8 cellular contexts compared by ENCODE assay signal in the genomic region with DNA sequence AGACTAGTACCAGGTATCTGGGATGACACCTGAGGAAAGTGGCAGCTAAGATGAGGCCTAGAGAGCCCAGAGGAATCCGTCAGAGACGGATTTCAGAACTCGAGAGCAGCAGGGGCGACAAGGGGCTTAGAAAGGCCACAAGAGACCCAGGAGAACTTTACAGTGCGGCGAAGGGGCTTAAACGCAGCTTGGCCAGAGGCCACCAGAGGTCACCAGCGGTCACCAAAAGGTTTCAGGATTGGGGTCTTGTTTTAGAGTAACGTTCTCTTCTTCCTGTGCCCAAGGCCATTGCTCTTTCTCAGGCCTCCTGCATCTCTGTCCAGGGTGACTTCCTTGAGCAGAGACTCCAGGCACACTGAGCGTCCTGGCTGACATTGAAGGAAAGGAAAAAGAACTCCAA. TPM values are rescaled to one million over a fixed set of nuclear protein-coding genes. Genes with fewer than 3 reads are reported as not detected.
DNase-seq lines count a peak whose midpoint lies in the region; ATAC-seq and TF ChIP-seq lines count a peak whose summit lies in the region.

No MANE protein-coding gene starts in this region.

- no peaks in the 10 kb centered on the region for H3K9me3 ChIP-seq in SK-N-SH
- no peaks in the 10 kb centered on the region for H3K9me3 ChIP-seq in IMR-90 (ENCODE audit: control insufficient read depth, insufficient read depth, low read length)
- H3K9me3 ChIP-seq in neural cell (ENCODE audit: low read length) = no peaks in the 10 kb centered on the region
- H3K9me3 ChIP-seq in hepatocyte (ENCODE audit: low read depth) = no peaks in the 10 kb centered on the region
- H3K9me3 ChIP-seq in spleen = no peaks in the 10 kb centered on the region

- H2BK20ac ChIP-seq in IMR-90 (ENCODE audit: low read depth, low read length) = no peak overlapping the region

- BruUV-seq in IMR-90 (replicated peaks; lab: Mats Ljungman, UMichigan) = no TSS peak

- intact Hi-C loops in IMR-90 (cut with micrococcal nuclease) (no loop called here), spleen (cut with DNase I; ENCODE audit: low total_unique reads) (no loop called here)

- H4K5ac ChIP-seq in IMR-90 (ENCODE audit: low read depth, low read length) = no peak overlapping the region

- in situ Hi-C loops in IMR-90 (cut with MboI; ENCODE audit: low sequenced_read_pairs) = no loop called here

- H2BK120ac ChIP-seq in IMR-90 (ENCODE audit: low read depth, low read length) = no peak overlapping the region

- H2AFZ ChIP-seq in SK-N-SH (ENCODE audit: low read depth) (no peak overlapping the region), IMR-90 (replicated peaks; ENCODE audit: low read length, poor library complexity) (no peak overlapping the region), neural cell (ENCODE audit: low read depth, low read length) (no peak overlapping the region), hepatocyte (no peak overlapping the region)

- H3K27me3 ChIP-seq in SK-N-SH (ENCODE audit: insufficient read depth) = no peaks in the 10 kb centered on the region
- H3K27me3 ChIP-seq in IMR-90 (ENCODE audit: control insufficient read depth, insufficient read depth, low read length) = no peaks in the 10 kb centered on the region
- no peaks in the 10 kb centered on the region for H3K27me3 ChIP-seq in neural cell (ENCODE audit: insufficient read depth, low read depth, low read length)
- no peaks in the 10 kb centered on the region for H3K27me3 ChIP-seq in hepatocyte
- no peaks in the 10 kb centered on the region for H3K27me3 ChIP-seq in spleen (replicated peaks in 1 of 7)

- H3K36me3 ChIP-seq in SK-N-SH (replicated peaks in 1 of 2; ENCODE audit: control insufficient read depth in 1 of 2, insufficient read depth in 2 of 2, low read length in 1 of 2) = no peaks in the 10 kb centered on the region
- no peaks in the 10 kb centered on the region for H3K36me3 ChIP-seq in IMR-90 (ENCODE audit: control insufficient read depth, insufficient read depth, low read length)
- no peaks in the 10 kb centered on the region for H3K36me3 ChIP-seq in neural cell (ENCODE audit: insufficient read depth, low read length)
- H3K36me3 ChIP-seq in hepatocyte (replicated peaks; ENCODE audit: insufficient read depth, low read depth) = no peaks in the 10 kb centered on the region
- no peaks in the 10 kb centered on the region for H3K36me3 ChIP-seq in spleen

- 71% methylated on average over 10 of the region's 10 CpGs for WGBS in SK-N-SH (ENCODE audit: low lambda C conversion rate)
- WGBS in IMR-90 (ENCODE audit: extremely low coverage in 2 of 2, insufficient read length in 1 of 2), 2 experiments = 64% methylated on average over 4 of the region's 10 CpGs; no CpG with 5 or more reads in 1 of the 2 experiments
- 40% methylated on average over 10 of the region's 10 CpGs for WGBS in hepatocyte (ENCODE audit: low lambda C conversion rate, missing lambda C conversion rate)
- 65 to 67% (median 65%) methylated on average over 10 of the region's 10 CpGs for WGBS in spleen, 5 donors

- no peak overlapping the region for H4K8ac ChIP-seq in IMR-90 (ENCODE audit: low read depth in 2 of 2, low read length in 2 of 2)

- dilution Hi-C loops in IMR-90 (cut with HindIII; ENCODE audit: low sequenced_read_pairs, unreplicated experiment) = no loop called here

- peak; percentile 61 for DNase-seq in SK-N-SH
- DNase-seq in IMR-90 = no peak
- DNase-seq in hepatocyte (ENCODE audit: low spot score) = no peak
- DNase-seq in hypothalamus (lab: John Stamatoyannopoulos, UW) = no peak
- DNase-seq in spleen = no peak

- H2BK5ac ChIP-seq in IMR-90 (ENCODE audit: low read depth, low read length, poor library complexity, severe bottlenecking) = no peak overlapping the region

- H3K9me2 ChIP-seq in SK-N-SH (no peaks in the 10 kb centered on the region), neural cell (ENCODE audit: insufficient read depth, low read length) (no peaks in the 10 kb centered on the region), hepatocyte (replicated peaks; ENCODE audit: insufficient read depth) (no peaks in the 10 kb centered on the region)

- no peak overlapping the region for H2BK15ac ChIP-seq in IMR-90 (ENCODE audit: low read depth, low read length)

- no peak for ATAC-seq in SK-N-SH treated with all-trans-retinoic acid at 6 μM for 48 hours
- no peak for ATAC-seq in IMR-90 (ENCODE audit: low read depth)

- CTCF ChIA-PET in SK-N-SH (lab: Yijun Ruan, JAX) (interaction anchor here (1.0 to 3.7 kb wide), 7 partner anchors 18 to 191 kb away, joined by 3 to 17 read pairs (median 4); a partner anchor contains a TSS), IMR-90 (lab: Yijun Ruan, JAX) (no interaction called here)

- peaks cover 54% of the 10 kb centered on the region for H3K79me2 ChIP-seq in SK-N-SH (ENCODE audit: insufficient read depth)
- peaks cover 32% of the 10 kb centered on the region for H3K79me2 ChIP-seq in neural cell (replicated peaks; ENCODE audit: insufficient read depth, low read length)
- peaks cover 48% of the 10 kb centered on the region for H3K79me2 ChIP-seq in hepatocyte

- H3K79me1 ChIP-seq in IMR-90 (ENCODE audit: low read depth in 1 of 2, low read length in 2 of 2) = peaks cover 30 to 62% of the 10 kb centered on the region in 2 experiments

- TF ChIP-seq POLR2A in IMR-90 (IDR thresholded peaks at IDR 0.05; ENCODE audit: low read depth, low read length) = no peak
- TF ChIP-seq POLR2A in spleen (IDR thresholded peaks at IDR 0.05) = no peak

- no peak overlapping the region for H3K23ac ChIP-seq in IMR-90 (ENCODE audit: low read depth, low read length)

- no peak overlapping the region for H3K18ac ChIP-seq in IMR-90 (ENCODE audit: low read depth, low read length)

- no peak overlapping the region; a peak in 1 of 4 replicates for H3K4me3 ChIP-seq in SK-N-SH (ENCODE audit: low read depth in 2 of 2, low read length in 1 of 2)
- no peak overlapping the region for H3K4me3 ChIP-seq in IMR-90 (ENCODE audit: insufficient read depth, low read depth, low read length)
- H3K4me3 ChIP-seq in neural cell (ENCODE audit: low read length) = peak overlapping the region; percentile 77
- H3K4me3 ChIP-seq in hepatocyte = no peak overlapping the region
- no peak overlapping the region for H3K4me3 ChIP-seq in spleen

- no peak overlapping the region for H2AK5ac ChIP-seq in IMR-90 (ENCODE audit: low read depth, low read length)

- H3K9ac ChIP-seq in SK-N-SH (no peak overlapping the region), IMR-90 (ENCODE audit: low read depth, low read length) (no peak overlapping the region), neural cell (ENCODE audit: low read length) (no peak overlapping the region)

- TF ChIP-seq CTCF in SK-N-SH (IDR thresholded peaks at IDR 0.05) (peak; percentile 42), IMR-90 (conservative IDR thresholded peaks at IDR 0.05; ENCODE audit: low read depth, low read length) (no peak; the same call in 1 of the 2 replicates), VCaP (conservative IDR thresholded peaks at IDR 0.05) (no peak), neural cell (IDR thresholded peaks at IDR 0.05; ENCODE audit: poor library complexity, severe bottlenecking) (peak; percentile 49), hepatocyte (IDR thresholded peaks at IDR 0.05; ENCODE audit: poor library complexity) (no peak), spleen (IDR thresholded peaks at IDR 0.05 in 8 of 11, conservative IDR thresholded peaks at IDR 0.05 in 3 of 11) (peak in 2 of 11 experiments; percentile 13 to 17)

- H3K4ac ChIP-seq in IMR-90 (ENCODE audit: low read depth, low read length) = no peak overlapping the region

- TF ChIP-seq EP300 in SK-N-SH (IDR thresholded peaks at IDR 0.05; ENCODE audit: borderline replicate concordance in 1 of 2, low read depth in 1 of 2, low read length in 1 of 2) (no peak), neural cell (conservative IDR thresholded peaks at IDR 0.05; ENCODE audit: poor library complexity, severe bottlenecking) (no peak)

- H3K4me1 ChIP-seq in SK-N-SH (ENCODE audit: control insufficient read depth in 1 of 2, insufficient read depth in 2 of 2, low read depth in 1 of 2, low read length in 1 of 2) = peaks cover 0 to 19% of the 10 kb centered on the region in 2 experiments; a peak in 1 of 4 replicates
- H3K4me1 ChIP-seq in IMR-90 (ENCODE audit: control insufficient read depth, insufficient read depth, low read length) = peaks cover 2% of the 10 kb centered on the region; the same call in 1 of the 2 replicates
- peaks cover 12% of the 10 kb centered on the region for H3K4me1 ChIP-seq in hepatocyte (ENCODE audit: insufficient read depth)
- peaks cover 15 to 40% (median 29%) of the 10 kb centered on the region in 6 donors for H3K4me1 ChIP-seq in spleen

- no peak overlapping the region for H3K56ac ChIP-seq in IMR-90 (ENCODE audit: extremely low read depth, insufficient read depth, low read length)

- H3K27ac ChIP-seq in SK-N-SH (ENCODE audit: low read depth in 2 of 2, low read length in 1 of 2) (no peak overlapping the region), IMR-90 (ENCODE audit: insufficient read depth, low read length) (no peak overlapping the region), VCaP (peak overlapping the region; percentile 87), neural cell (ENCODE audit: low read length) (no peak overlapping the region), hepatocyte (no peak overlapping the region), spleen (no peak overlapping the region)

- H3K4me2 ChIP-seq in SK-N-SH (peak overlapping the region; percentile 92; the same call in 1 of the 2 replicates), IMR-90 (ENCODE audit: low read depth, low read length) (no peak overlapping the region), neural cell (ENCODE audit: low read length) (no peak overlapping the region), hepatocyte (no peak overlapping the region)

- H4K20me1 ChIP-seq in SK-N-SH (ENCODE audit: insufficient read depth) (no peaks in the 10 kb centered on the region), IMR-90 (ENCODE audit: insufficient read depth, low read length) (peaks cover 5% of the 10 kb centered on the region; the same call in 1 of the 2 replicates), neural cell (ENCODE audit: insufficient read depth) (no peaks in the 10 kb centered on the region), hepatocyte (ENCODE audit: insufficient read depth, poor library complexity, severe bottlenecking) (no peaks in the 10 kb centered on the region)

- no peak overlapping the region for H3K14ac ChIP-seq in IMR-90 (replicated peaks; ENCODE audit: low read depth, low read length)

- H2AK9ac ChIP-seq in IMR-90 (replicated peaks; ENCODE audit: low read depth, low read length, poor library complexity) = peak overlapping the region; percentile 26

- H3F3A ChIP-seq in SK-N-SH (replicated peaks; ENCODE audit: insufficient read depth) = no peaks in the 10 kb centered on the region
- no peaks in the 10 kb centered on the region for H3F3A ChIP-seq in neural cell (ENCODE audit: insufficient read depth, low read length, poor library complexity, severe bottlenecking)

- H4K91ac ChIP-seq in IMR-90 (ENCODE audit: insufficient read depth, low read depth, low read length) = no peak overlapping the region

- TF ChIP-seq RAD21 in SK-N-SH (IDR thresholded peaks at IDR 0.05; ENCODE audit: low read length) (peak; percentile 60), IMR-90 (IDR thresholded peaks at IDR 0.05; ENCODE audit: low read length) (no peak), neural cell (conservative IDR thresholded peaks at IDR 0.05) (peak; percentile 53)

- POLR2A ChIA-PET in SK-N-SH (lab: Yijun Ruan, JAX) = interaction anchor here (0.9 kb wide), 1 partner anchor 58 kb away, joined by 3 read pairs; a partner anchor contains a TSS
- POLR2A ChIA-PET in IMR-90 (lab: Charles Lee; ENCODE audit: unreplicated experiment) = no interaction called here

- H3K9me1 ChIP-seq in IMR-90 (ENCODE audit: insufficient read depth, low read length) = peaks cover 14% of the 10 kb centered on the region

RNA-seq across cellular contexts. Expression of a gene that starts 2.2 kb away (rescaled TPM):
- polyA plus RNA-seq in SK-N-SH (2012; rRNA removed) (2.3 and 2.9 TPM in 2 replicates), IMR-90 (2012; rRNA removed) (1.8 and 2.2 TPM in 2 replicates), neural cell (1.6 and 2.2 TPM in 2 replicates), hepatocyte (2.2 and 3.0 TPM in 2 replicates), spleen (under 1 TPM; 0.48 to 0.86 (median 0.55) TPM)
- 1.3 and 1.9 TPM in 2 replicates for polyA plus RNA-seq in SK-N-SH (2012; cell fraction: cytosol; rRNA removed)
- polyA plus RNA-seq in SK-N-SH (2012; cell fraction: nucleus; rRNA removed) = 2.1 and 3.3 TPM in 2 replicates
- total RNA-seq in IMR-90 (2012; rRNA removed) (1.9 and 2.5 TPM in 2 replicates), hepatocyte (1.3 and 2.0 TPM in 2 replicates), spleen (1 to 10 TPM; 2.7 to 3.9 (median 3.0) TPM)
- 1.1 and 1.4 TPM in 2 replicates for polyA plus RNA-seq in IMR-90 (2012; cell fraction: cytosol; rRNA removed)
- polyA plus RNA-seq in IMR-90 (2012; cell fraction: nucleus; rRNA removed; ENCODE audit: low replicate concordance) = 1.7 and 2.3 TPM in 2 replicates
- polyA minus RNA-seq in neural cell = 5.8 and 6.0 TPM in 2 replicates

RNA-seq across cellular contexts. Expression of a gene that starts 23.8 kb away (rescaled TPM):
- polyA plus RNA-seq in SK-N-SH (2012; rRNA removed) (69.4 and 85.3 TPM in 2 replicates), IMR-90 (2012; rRNA removed) (34.9 and 39.3 TPM in 2 replicates), neural cell (137 and 141 TPM in 2 replicates), hepatocyte (68.9 and 71.7 TPM in 2 replicates), spleen (10 to 100 TPM; 34.0 to 48.8 (median 39.1) TPM)
- polyA plus RNA-seq in SK-N-SH (2012; cell fraction: cytosol; rRNA removed) = 56.2 and 56.8 TPM in 2 replicates
- 168 and 172 TPM in 2 replicates for polyA plus RNA-seq in SK-N-SH (2012; cell fraction: nucleus; rRNA removed)
- total RNA-seq in IMR-90 (2012; rRNA removed) (30.8 and 33.0 TPM in 2 replicates), hepatocyte (57.9 and 73.2 TPM in 2 replicates), spleen (10 to 100 TPM; 35.0 to 62.5 (median 44.7) TPM)
- 35.9 and 46.5 TPM in 2 replicates for polyA plus RNA-seq in IMR-90 (2012; cell fraction: cytosol; rRNA removed)
- polyA plus RNA-seq in IMR-90 (2012; cell fraction: nucleus; rRNA removed; ENCODE audit: low replicate concordance) = 33.6 and 98.9 TPM in 2 replicates
- 101 and 103 TPM in 2 replicates for polyA minus RNA-seq in neural cell

RNA-seq across cellular contexts. Expression of a gene that starts 24.3 kb away (rescaled TPM):
- polyA plus RNA-seq in SK-N-SH (2012; rRNA removed) (61.4 and 62.6 TPM in 2 replicates), IMR-90 (2012; rRNA removed) (54.5 and 65.7 TPM in 2 replicates), neural cell (35.4 and 40.0 TPM in 2 replicates), hepatocyte (106 and 108 TPM in 2 replicates), spleen (10 to 100 TPM; 39.4 to 76.5 (median 73.8) TPM)
- polyA plus RNA-seq in SK-N-SH (2012; cell fraction: cytosol; rRNA removed) = 39.1 and 61.2 TPM in 2 replicates
- 23.3 and 58.0 TPM in 2 replicates for polyA plus RNA-seq in SK-N-SH (2012; cell fraction: nucleus; rRNA removed)
- total RNA-seq in IMR-90 (2012; rRNA removed) (4.5 and 6.4 TPM in 2 replicates), hepatocyte (35.9 and 45.5 TPM in 2 replicates), spleen (10 to 100 TPM; 10.8 to 49.9 (median 14.2) TPM)
- polyA plus RNA-seq in IMR-90 (2012; cell fraction: cytosol; rRNA removed) = 40.0 and 43.7 TPM in 2 replicates
- 10.3 and 18.0 TPM in 2 replicates for polyA plus RNA-seq in IMR-90 (2012; cell fraction: nucleus; rRNA removed; ENCODE audit: low replicate concordance)
- 2.1 and 5.1 TPM in 2 replicates for polyA minus RNA-seq in neural cell

RNA-seq across cellular contexts. Expression of a gene that starts 33.6 kb away (rescaled TPM):
- polyA plus RNA-seq in SK-N-SH (2012; rRNA removed) (1.0 and 1.1 TPM in 2 replicates), IMR-90 (2012; rRNA removed) (0.24 and 0.27 TPM in 2 replicates), neural cell (13.7 and 18.4 TPM in 2 replicates), hepatocyte (3.3 and 4.3 TPM in 2 replicates), spleen (under 1 TPM; 0.59 to 0.74 (median 0.61) TPM)
- 0.30 and 0.45 TPM in 2 replicates for polyA plus RNA-seq in SK-N-SH (2012; cell fraction: cytosol; rRNA removed)
- 8.1 and 13.1 TPM in 2 replicates for polyA plus RNA-seq in SK-N-SH (2012; cell fraction: nucleus; rRNA removed)
- total RNA-seq in IMR-90 (2012; rRNA removed) (0.18 and 0.56 TPM in 2 replicates), hepatocyte (1.5 and 1.6 TPM in 2 replicates), spleen (1 to 10 TPM in 5 of 7 donors, under 1 TPM in 2; 0.44 to 3.0 (median 1.3) TPM)
- polyA plus RNA-seq in IMR-90 (2012; cell fraction: cytosol; rRNA removed) = 0.25 TPM in 2 replicates
- 1.2 and 4.0 TPM in 2 replicates for polyA plus RNA-seq in IMR-90 (2012; cell fraction: nucleus; rRNA removed; ENCODE audit: low replicate concordance)
- 18.8 and 19.7 TPM in 2 replicates for polyA minus RNA-seq in neural cell

RNA-seq across cellular contexts. Expression of a gene that starts 50.2 kb away (rescaled TPM):
- polyA plus RNA-seq in SK-N-SH (2012; rRNA removed) = 1.4 and 1.8 TPM in 2 replicates
- 0.91 and 1.2 TPM in 2 replicates for polyA plus RNA-seq in SK-N-SH (2012; cell fraction: cytosol; rRNA removed)
- 4.7 and 6.1 TPM in 2 replicates for polyA plus RNA-seq in SK-N-SH (2012; cell fraction: nucleus; rRNA removed)
- 3.9 and 4.4 TPM in 2 replicates for total RNA-seq in IMR-90 (2012; rRNA removed)
- polyA plus RNA-seq in IMR-90 (2012; rRNA removed) = 1.5 and 2.1 TPM in 2 replicates
- 0.74 and 0.92 TPM in 2 replicates for polyA plus RNA-seq in IMR-90 (2012; cell fraction: cytosol; rRNA removed)
- 5.1 and 8.2 TPM in 2 replicates for polyA plus RNA-seq in IMR-90 (2012; cell fraction: nucleus; rRNA removed; ENCODE audit: low replicate concordance)
- polyA plus RNA-seq in neural cell = 5.5 and 6.4 TPM in 2 replicates
- polyA minus RNA-seq in neural cell = 26.8 and 29.9 TPM in 2 replicates
- 7.1 and 8.7 TPM in 2 replicates for total RNA-seq in hepatocyte
- polyA plus RNA-seq in hepatocyte = 1.0 and 1.4 TPM in 2 replicates
- 10 to 100 TPM in 2 of 7 donors, 1 to 10 TPM in 5; 6.6 to 10.7 (median 8.5) TPM for total RNA-seq in spleen
- polyA plus RNA-seq in spleen = 1 to 10 TPM in 1 of 3 donors, under 1 TPM in 2; 0.91 to 1.8 (median 0.91) TPM

Comparison
In these comparisons a context has a peak if more than half of its experiments do, and no peak if none do; other contexts are left out.
1. CTCF ChIP-seq: peak in SK-N-SH (single experiment) and neural cell (single experiment); none in IMR-90 (single experiment), VCaP (single experiment) and hepatocyte (single experiment).